ENCODE assay signal across 8 cellular contexts in genomic region chr19:39843919-39844793, GRCh38. TPM values are rescaled to one million over a fixed set of nuclear protein-coding genes. Genes with fewer than 3 reads are reported as not detected.
DNase-seq lines count a peak whose midpoint lies in the region; ATAC-seq, FAIRE-seq and TF ChIP-seq lines count a peak whose summit lies in the region.

No MANE protein-coding gene starts in this region.

- ATAC-seq in K562 (no peak), left lung (no peak), GM21529 (IDR thresholded peaks at IDR 0.05; ENCODE audit: unreplicated experiment) (no peak), GM18907 (IDR thresholded peaks at IDR 0.05; ENCODE audit: unreplicated experiment) (no peak)

- H3K9ac ChIP-seq in K562 (ENCODE audit: insufficient read depth in 1 of 2, low read depth in 2 of 2, low read length in 2 of 2), result peak overlapping the region; percentile 74 to 93; a peak in 3 of 4 replicates

- no peak overlapping the region for H2AFZ ChIP-seq in K562 (ENCODE audit: low read depth, low read length)

- peak; percentile 49 to 66 for TF ChIP-seq RAD21 in K562 (CRISPR knock-in tag; conservative IDR thresholded peaks at IDR 0.05 in 1 of 2, IDR thresholded peaks at IDR 0.05 in 1 of 2)

- H3K9me3 ChIP-seq in K562 (replicated peaks; ENCODE audit: control insufficient read depth, insufficient read depth, low read depth, low read length) (no peaks in the 10 kb centered on the region), left lung (no peaks in the 10 kb centered on the region)

- H3K4me3 ChIP-seq in K562 (peak overlapping the region; percentile 86), left lung (no peak overlapping the region)

- BruUV-seq in K562 (replicated peaks; lab: Mats Ljungman, UMichigan), result no TSS peak

- peak overlapping the region; percentile 96 for H3K4me2 ChIP-seq in K562 (ENCODE audit: insufficient read depth, low read length)

- WGBS in K562 (ENCODE audit: insufficient coverage, low coverage, missing lambda C conversion rate), result 13% methylated on average over 4 of the region's 4 CpGs

- peaks cover 48% of the 10 kb centered on the region for H4K20me1 ChIP-seq in K562 (replicated peaks; ENCODE audit: control insufficient read depth, insufficient read depth, low read length)

- intact Hi-C loops in K562 (cut with micrococcal nuclease) (loop anchor here (1.0 to 5.0 kb wide), 2 partner anchors 51 to 292 kb away; no protein-coding TSS in a partner anchor), left lung (cut with DNase I) (no loop called here)

- H3K4me1 ChIP-seq in K562 (replicated peaks in 1 of 2; ENCODE audit: control insufficient read depth in 2 of 2, insufficient read depth in 2 of 2, low read length in 2 of 2) (peaks cover 40 to 60% of the 10 kb centered on the region in 2 experiments), left lung (peaks cover 23 to 45% of the 10 kb centered on the region in 2 donors)

- H3K9me1 ChIP-seq in K562 (ENCODE audit: control insufficient read depth, insufficient read depth, low read length), result peaks cover 8% of the 10 kb centered on the region

- no peak for TF ChIP-seq POLR2A in K562 (conservative IDR thresholded peaks at IDR 0.05)

- peak; percentile 83 for TF ChIP-seq CTCF in C4-2B (conservative IDR thresholded peaks at IDR 0.05)
- peak; percentile 63 for TF ChIP-seq CTCF in GM12874 (IDR thresholded peaks at IDR 0.05; ENCODE audit: insufficient read depth, low read depth, low read length)
- TF ChIP-seq CTCF in K562 (IDR thresholded peaks at IDR 0.05 in 2 of 3, conservative IDR thresholded peaks at IDR 0.05 in 1 of 3; ENCODE audit: insufficient read depth in 2 of 3, low read depth in 1 of 3, low read length in 3 of 3), result peak; percentile 49 to 80 (median 74); a peak in 5 of 6 replicates
- peak; percentile 50 to 58 for TF ChIP-seq CTCF in left lung (IDR thresholded peaks at IDR 0.05)

- H3K79me2 ChIP-seq in K562 (ENCODE audit: control insufficient read depth, insufficient read depth, low read length), result peaks cover 73% of the 10 kb centered on the region

- CTCF ChIA-PET in K562 (lab: Yijun Ruan, JAX; ENCODE audit: low intra/inter-chr PET ratio), result interaction anchor here (0.6 to 3.5 kb wide), 3 partner anchors 10 to 79 kb away, joined by 4 to 36 read pairs (median 7); partner anchors contain the start of gene DYRK1B

- no peak for TF ChIP-seq EP300 in K562 (IDR thresholded peaks at IDR 0.05; ENCODE audit: low read length)

- no peaks in the 10 kb centered on the region for H3K27me3 ChIP-seq in K562 (ENCODE audit: control insufficient read depth in 2 of 2, insufficient read depth in 2 of 2, low read length in 2 of 2)
- H3K27me3 ChIP-seq in left lung, result no peaks in the 10 kb centered on the region

- DNase-seq in NCI-H774 (lab: John Stamatoyannopoulos, UW) (peak; percentile 2), K562 (ENCODE audit: extremely low read depth in 1 of 4, low spot score in 3 of 4) (peak in 1 of 4 experiments; percentile 65), left lung (no peak), occipital lobe (lab: John Stamatoyannopoulos, UW) (no peak)

- H3K27ac ChIP-seq in C4-2B (no peak overlapping the region; the same call in 1 of the 2 replicates), K562 (ENCODE audit: extremely low read depth, low read depth, low read length) (no peak overlapping the region; the same call in 2 of the 3 replicates), left lung (no peak overlapping the region)

- in situ Hi-C loops in K562 (cut with MboI), result no loop called here

- POLR2A ChIA-PET in K562 (lab: Yijun Ruan, JAX), result interaction anchor here (0.6 to 2.6 kb wide), 5 partner anchors 10 to 246 kb away, joined by 3 to 17 read pairs (median 3); partner anchors contain the start of genes DYRK1B and ZNF780A

- FAIRE-seq in K562 (lab: Jason Lieb, UNC), result peak; percentile 77

- H3K36me3 ChIP-seq in K562 (ENCODE audit: control insufficient read depth, insufficient read depth, low read length) (peaks cover 42% of the 10 kb centered on the region), left lung (peaks cover 0 to 12% of the 10 kb centered on the region in 2 donors)

TF ChIP-seq in K562, 482 proteins besides CTCF, POLR2A, EP300 and RAD21:
- 0 out of 2 replicates have a peak, but pooled peaks have one; percentile 15 for TF ChIP-seq EGR1 (conservative IDR thresholded peaks at IDR 0.05)
- no peak for TF ChIP-seq ZNF354B (CRISPR knock-in tag; IDR thresholded peaks at IDR 0.05)
- TF ChIP-seq RBFOX2 (IDR thresholded peaks at IDR 0.05; ENCODE audit: low read depth, low read length), result 0 out of 2 replicates have a peak, but pooled peaks have one; percentile 2

RNA-seq across cellular contexts. Expression of gene FBL, which starts 2.0 kb away (rescaled TPM):
- total RNA-seq in K562 (2011; cell fraction: chromatin; rRNA removed; ENCODE audit: low replicate concordance), result 90.3 and 153 TPM in 2 replicates
- total RNA-seq in K562 (2011; cell fraction: nucleolus; rRNA removed), result 155 and 156 TPM in 2 replicates
- 201 and 290 TPM in 2 replicates for total RNA-seq in K562 (2011; cell fraction: nucleoplasm; rRNA removed)
- total RNA-seq in K562 (2014; rRNA removed), result 448 and 524 TPM in 2 replicates
- total RNA-seq in K562 (2014; rRNA removed; fragmentation: Illumina TruSeq; extraction: Trizol), result 676 and 696 TPM in 2 replicates
- 565 and 575 TPM in 2 replicates for total RNA-seq in K562 (2015; rRNA removed; fragmentation: Illumina TruSeq; extraction: Trizol)
- total RNA-seq in K562 (2021), result 761 and 811 TPM in 2 replicates
- 843 and 1,244 TPM in 2 replicates for polyA plus RNA-seq in K562 (2011; rRNA removed)
- 1,200 and 1,290 TPM in 2 replicates for polyA plus RNA-seq in K562 (2011; cell fraction: cytosol; rRNA removed)
- 284 and 323 TPM in 2 replicates for polyA plus RNA-seq in K562 (2011; cell fraction: nucleus; rRNA removed)
- 476 and 792 TPM in 2 replicates for polyA plus RNA-seq in K562 (2012)
- 1,561 and 1,696 TPM in 2 replicates for polyA plus RNA-seq in K562 (2014; fragmentation: Illumina TruSeq; extraction: Trizol)
- 100 to 1,000 TPM; 201 to 235 TPM for polyA plus RNA-seq in K562 (2014; fragmentation: Nextera tagmentation; extraction: Ambion mirVana)
- polyA plus RNA-seq in K562 (2014; rRNA removed), result 672 and 721 TPM in 2 replicates
- 930 and 947 TPM in 2 replicates for polyA minus RNA-seq in K562 (2011; rRNA and poly(A)+ RNA removed)
- 316 and 353 TPM in 2 replicates for polyA minus RNA-seq in K562 (2011; cell fraction: cytosol; rRNA and poly(A)+ RNA removed)
- 33.4 and 57.8 TPM in 2 replicates for polyA minus RNA-seq in K562 (2011; cell fraction: nucleus; rRNA and poly(A)+ RNA removed)
- total RNA-seq in left lung, result 100 to 1,000 TPM in 1 of 2 donors, 10 to 100 TPM in 1; 82.5 to 153 TPM
- 217 TPM for total RNA-seq in occipital lobe

RNA-seq across cellular contexts. Expression of gene DYRK1B, which starts 10.2 kb away (rescaled TPM):
- 12.5 and 24.0 TPM in 2 replicates for total RNA-seq in K562 (2011; cell fraction: chromatin; rRNA removed; ENCODE audit: low replicate concordance)
- 15.0 and 17.8 TPM in 2 replicates for total RNA-seq in K562 (2011; cell fraction: nucleolus; rRNA removed)
- 10.2 and 12.4 TPM in 2 replicates for total RNA-seq in K562 (2011; cell fraction: nucleoplasm; rRNA removed)
- total RNA-seq in K562 (2014; rRNA removed) (2.5 and 3.0 TPM in 2 replicates), K562 (2014; rRNA removed; fragmentation: Illumina TruSeq; extraction: Trizol) (0.35 and 0.91 TPM in 2 replicates), K562 (2015; rRNA removed; fragmentation: Illumina TruSeq; extraction: Trizol) (1.1 and 1.3 TPM in 2 replicates), K562 (2021) (5.0 and 5.2 TPM in 2 replicates), left lung (10 to 100 TPM; 13.6 to 25.0 TPM), occipital lobe (16.7 TPM)
- polyA plus RNA-seq in K562 (2011; rRNA removed) (1.3 and 3.0 TPM in 2 replicates), K562 (2014; fragmentation: Illumina TruSeq; extraction: Trizol) (1.5 and 2.6 TPM in 2 replicates), K562 (2014; fragmentation: Nextera tagmentation; extraction: Ambion mirVana) (not detected), K562 (2014; rRNA removed) (1.4 and 2.0 TPM in 2 replicates)
- polyA plus RNA-seq in K562 (2011; cell fraction: cytosol; rRNA removed), result 1.1 and 2.3 TPM in 2 replicates
- polyA plus RNA-seq in K562 (2011; cell fraction: nucleus; rRNA removed), result 10.2 and 15.4 TPM in 2 replicates
- 3.8 and 7.2 TPM in 2 replicates for polyA plus RNA-seq in K562 (2012)
- polyA minus RNA-seq in K562 (2011; rRNA and poly(A)+ RNA removed), result 2.2 and 3.0 TPM in 2 replicates
- 5.1 and 6.6 TPM in 2 replicates for polyA minus RNA-seq in K562 (2011; cell fraction: cytosol; rRNA and poly(A)+ RNA removed)
- 5.7 and 6.7 TPM in 2 replicates for polyA minus RNA-seq in K562 (2011; cell fraction: nucleus; rRNA and poly(A)+ RNA removed)
